ENCODE assay signal across 8 cellular contexts in the genomic region with DNA sequence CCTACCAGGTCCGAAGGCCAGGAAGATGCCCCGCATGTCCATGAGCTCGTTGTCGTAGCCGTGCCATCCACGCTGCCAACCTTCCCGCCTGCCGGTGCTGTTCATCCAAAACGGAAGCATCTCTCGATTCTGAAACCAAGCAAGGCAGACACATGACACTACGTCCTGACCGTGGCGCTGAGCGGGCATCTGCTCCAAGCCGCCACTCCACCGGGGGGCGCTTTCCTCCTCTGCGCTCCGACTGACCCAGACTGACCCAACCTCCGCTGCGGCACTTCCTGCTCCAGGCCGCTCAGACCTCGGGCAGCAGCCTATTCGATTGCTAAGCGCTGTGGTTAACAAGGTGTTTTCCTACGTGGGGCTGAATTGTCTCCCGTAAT.
DNase-seq lines count a peak whose midpoint lies in the region; ATAC-seq and TF ChIP-seq lines count a peak whose summit lies in the region.

No MANE protein-coding gene starts in this region.

- H2BK120ac ChIP-seq in mesendoderm (ENCODE audit: low read depth, low read length) = no peak overlapping the region

- H3K9me3 ChIP-seq in colonic mucosa (no peaks in the 10 kb centered on the region), testis (no peaks in the 10 kb centered on the region)

- H3K27ac ChIP-seq in colonic mucosa = no peak overlapping the region
- H3K27ac ChIP-seq in mesendoderm (ENCODE audit: low read depth, low read length) = no peak overlapping the region
- H3K27ac ChIP-seq in testis = peak overlapping the region in 1 of 2 donors; percentile 51

- no peaks in the 10 kb centered on the region for H3K36me3 ChIP-seq in colonic mucosa
- H3K36me3 ChIP-seq in mesendoderm (ENCODE audit: control insufficient read depth, insufficient read depth, low read length) = no peaks in the 10 kb centered on the region
- H3K36me3 ChIP-seq in testis (ENCODE audit: low read depth, missing control alignments) = no peaks in the 10 kb centered on the region

- in situ Hi-C loops in GM13977 (cut with MboI; ENCODE audit: low pct_unique_long_range_greater_than_20kb, low sequenced_read_pairs, unreplicated experiment) = no loop called here

- no peak overlapping the region for H3K9ac ChIP-seq in colonic mucosa (ENCODE audit: low read depth in 2 of 2, low read length in 2 of 2)
- H3K9ac ChIP-seq in mesendoderm (ENCODE audit: low read length) = peak overlapping the region; percentile 15

- peak; percentile 58 for ATAC-seq in HG03342 (IDR thresholded peaks at IDR 0.05; ENCODE audit: unreplicated experiment)

- peak; percentile 45 for TF ChIP-seq CTCF in GM13977 (IDR thresholded peaks at IDR 0.05; ENCODE audit: extremely low read depth, insufficient read depth, missing control alignments)
- TF ChIP-seq CTCF in colonic mucosa (IDR thresholded peaks at IDR 0.05) = peak; percentile 14
- peak in 2 of 3 experiments; percentile 35 to 45 for TF ChIP-seq CTCF in testis (IDR thresholded peaks at IDR 0.05)

- TF ChIP-seq POLR2A in testis (IDR thresholded peaks at IDR 0.05) = no peak

- DNase-seq in GM13977 (ENCODE audit: low spot score) = peak; percentile 39
- peak; percentile 37 for DNase-seq in colonic mucosa
- peak; percentile 79 for DNase-seq in mesendoderm
- DNase-seq in testis = peak; percentile 80
- DNase-seq in SW480 (ENCODE audit: low spot score) = no peak
- DNase-seq in cortex of kidney (lab: John Stamatoyannopoulos, UW) = no peak
- DNase-seq in SW 1271 (lab: John Stamatoyannopoulos, UW) = no peak

- H3K4me1 ChIP-seq in colonic mucosa = no peaks in the 10 kb centered on the region
- no peaks in the 10 kb centered on the region for H3K4me1 ChIP-seq in mesendoderm (ENCODE audit: control insufficient read depth, low read depth, low read length)
- H3K4me1 ChIP-seq in testis = peaks cover 6% of the 10 kb centered on the region

- H3K23ac ChIP-seq in mesendoderm (ENCODE audit: low read length) = no peak overlapping the region

- no peak overlapping the region for H4K5ac ChIP-seq in mesendoderm (ENCODE audit: low read length)

- no peak overlapping the region for H3K4ac ChIP-seq in mesendoderm (ENCODE audit: low read depth, low read length)

- intact Hi-C loops in colonic mucosa (cut with DNase I) = no loop called here
- intact Hi-C loops in testis (cut with DNase I; ENCODE audit: low total_unique reads) = no loop called here

- H2AK5ac ChIP-seq in mesendoderm (ENCODE audit: low read length) = no peak overlapping the region

- no peak overlapping the region for H2BK15ac ChIP-seq in mesendoderm (replicated peaks; ENCODE audit: low read depth)

- H3K56ac ChIP-seq in mesendoderm (ENCODE audit: low read length) = peak overlapping the region; percentile 63

- H4K8ac ChIP-seq in mesendoderm (ENCODE audit: low read depth, low read length) = no peak overlapping the region

- H3K18ac ChIP-seq in mesendoderm (ENCODE audit: low read length) = no peak overlapping the region

- H3K4me2 ChIP-seq in mesendoderm (ENCODE audit: low read length) = peak overlapping the region; percentile 15

- H3K79me2 ChIP-seq in mesendoderm (ENCODE audit: control insufficient read depth, insufficient read depth, low read length) = no peaks in the 10 kb centered on the region

- H2BK5ac ChIP-seq in mesendoderm (ENCODE audit: low read length) = no peak overlapping the region

- H3K79me1 ChIP-seq in mesendoderm (ENCODE audit: low read length) = no peaks in the 10 kb centered on the region

- WGBS in mesendoderm (ENCODE audit: extremely low coverage, insufficient coverage, low lambda C conversion rate) = no CpG with 5 or more reads among the region's 27 CpGs
- WGBS in testis, 2 donors = 37 to 52% methylated on average over 20 to 27 of the region's 27 CpGs

- H3K4me3 ChIP-seq in colonic mucosa (no peak overlapping the region), mesendoderm (ENCODE audit: low read length) (no peak overlapping the region), testis (peak overlapping the region; percentile 15 to 40)

- no peaks in the 10 kb centered on the region for H3K27me3 ChIP-seq in colonic mucosa
- H3K27me3 ChIP-seq in mesendoderm (ENCODE audit: insufficient read depth, low read length, poor library complexity) = no peaks in the 10 kb centered on the region
- H3K27me3 ChIP-seq in testis = no peaks in the 10 kb centered on the region

Comparison
In these comparisons a context has a peak if more than half of its experiments do, and no peak if none do; other contexts are left out.
1. DNase-seq: peak in GM13977 (single experiment), colonic mucosa (single experiment), mesendoderm (single experiment) and testis (single experiment); none in SW480 (single experiment), cortex of kidney (single experiment) and SW 1271 (0 of 2).
2. H3K4me3 ChIP-seq: peak in testis (2 of 2); none in colonic mucosa (single experiment) and mesendoderm (single experiment).
3. Peak in every context shown above with its lines, with median percentiles within 50 percentile points of each other: CTCF ChIP-seq.